In the genomic region with DNA sequence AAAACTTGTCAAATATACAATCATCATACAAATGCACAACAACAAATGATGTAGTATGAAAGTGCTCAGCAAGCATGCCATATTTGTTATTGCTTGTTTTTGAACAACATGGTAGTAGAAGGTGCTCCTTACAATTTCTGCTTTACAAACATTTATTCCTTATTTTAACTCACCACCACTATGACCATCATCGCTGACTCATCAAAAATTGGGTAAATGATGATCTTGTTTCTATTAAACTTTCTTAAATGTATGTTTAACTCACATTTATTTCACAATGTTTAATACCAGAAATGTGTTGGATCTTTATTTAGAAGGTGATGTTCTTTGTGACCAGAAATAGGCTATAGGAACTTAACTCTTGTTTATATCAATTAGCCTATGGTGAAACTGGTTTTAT, we compare ENCODE assay signal across 19 cellular contexts. TPM values are rescaled to one million over a fixed set of nuclear protein-coding genes. Genes with fewer than 3 reads are reported as not detected.
DNase-seq lines count a peak whose midpoint lies in the region; ATAC-seq, FAIRE-seq and TF ChIP-seq lines count a peak whose summit lies in the region.
"Had no signal": no experiment of that assay in that cellular context is flagged by ENCODE, and none has a peak within 500 bp of the region (broad histone marks: within the 10 kb centered on the region; RNA-seq: fewer than 3 reads in every experiment).

No MANE protein-coding gene starts in this region.

- 94% methylated on average over 1 of the region's 1 CpG for WGBS in A549 (ENCODE audit: missing lambda C conversion rate)
- 100% methylated on average over 1 of the region's 1 CpG for WGBS in GM12878 (ENCODE audit: insufficient coverage, insufficient replicate concordance, low lambda C conversion rate, missing lambda C conversion rate)

- H3K9me3 ChIP-seq in A549 (no peaks in the 10 kb centered on the region), GM12878 (replicated peaks; ENCODE audit: control insufficient read depth, insufficient read depth, low read length) (no peaks in the 10 kb centered on the region; the same call in 2 of the 3 replicates)
- H3K9me3 ChIP-seq: Caco-2 had no signal

- no peak overlapping the region for H3K4me2 ChIP-seq in A549
- no peak overlapping the region for H3K4me2 ChIP-seq in GM12878 (ENCODE audit: control insufficient read depth, insufficient read depth)

- TF ChIP-seq RAD21 in A549 (conservative IDR thresholded peaks at IDR 0.05 in 1 of 2, IDR thresholded peaks at IDR 0.05 in 1 of 2), result no peak
- TF ChIP-seq RAD21 in GM12878 (IDR thresholded peaks at IDR 0.05; ENCODE audit: insufficient read depth, low read depth, low read length), result no peak

- no peaks in the 10 kb centered on the region for H3K27me3 ChIP-seq in GM12878 (replicated peaks in 1 of 2; ENCODE audit: control insufficient read depth in 2 of 2, insufficient read depth in 2 of 2, low read length in 1 of 2)

- no peaks in the 10 kb centered on the region for H4K20me1 ChIP-seq in GM12878 (ENCODE audit: control insufficient read depth, insufficient read depth)

- TF ChIP-seq CTCF in A549 (IDR thresholded peaks at IDR 0.05) (no peak), GM12878 (IDR thresholded peaks at IDR 0.05 in 2 of 3, conservative IDR thresholded peaks at IDR 0.05 in 1 of 3; ENCODE audit: control insufficient read depth in 2 of 3, extremely low read depth in 1 of 3, insufficient read depth in 1 of 3, low read depth in 3 of 3, low read length in 3 of 3) (no peak), fibroblast of mammary gland (conservative IDR thresholded peaks at IDR 0.05; ENCODE audit: control insufficient read depth, insufficient read depth, low read depth, low read length) (no peak)

- POLR2A ChIA-PET in A549 (lab: Yijun Ruan, JAX) (no interaction called here), GM12878 (lab: Charles Lee) (no interaction called here)

- no peak for TF ChIP-seq POLR2A in A549 (IDR thresholded peaks at IDR 0.05; ENCODE audit: low read length)
- no peak for TF ChIP-seq POLR2A in GM12878 (IDR thresholded peaks at IDR 0.05; ENCODE audit: low read depth, low read length)

- no peak for ATAC-seq in A549
- ATAC-seq in GM12878, result no peak
- no peak for ATAC-seq in HG02623 (IDR thresholded peaks at IDR 0.05; ENCODE audit: unreplicated experiment)

- no peak overlapping the region for H3K9ac ChIP-seq in GM12878 (ENCODE audit: control insufficient read depth, insufficient read depth, low read length)
- H3K9ac ChIP-seq: GM23248 had no signal

- H3K36me3 ChIP-seq in GM12878 (ENCODE audit: control insufficient read depth in 2 of 2, insufficient read depth in 2 of 2, low read length in 1 of 2), result peaks cover 2 to 14% of the 10 kb centered on the region in 2 experiments

- CTCF ChIA-PET in A549 (lab: Yijun Ruan, JAX), result interaction anchor here (1.0 kb wide), 1 partner anchor 14 kb away, joined by 3 read pairs; no protein-coding TSS in a partner anchor
- CTCF ChIA-PET in GM12878 (lab: Yijun Ruan, JAX), result no interaction called here

- H3K4me1 ChIP-seq in A549 (no peaks in the 10 kb centered on the region), GM12878 (ENCODE audit: control insufficient read depth, insufficient read depth, low read length) (no peaks in the 10 kb centered on the region; the same call in 1 of the 2 replicates)
- H3K4me1 ChIP-seq: Caco-2 had no signal

- H3K4me3 ChIP-seq in A549 (no peak overlapping the region), GM12878 (no peak overlapping the region), fibroblast of mammary gland (ENCODE audit: control insufficient read depth, low read depth, low read length) (no peak overlapping the region)
- H3K4me3 ChIP-seq: GM23248 had no signal

- TF ChIP-seq EP300 in A549 (IDR thresholded peaks at IDR 0.05), result no peak
- no peak for TF ChIP-seq EP300 in GM12878 (IDR thresholded peaks at IDR 0.05; ENCODE audit: borderline replicate concordance in 1 of 2, control insufficient read depth in 1 of 2, low read depth in 2 of 2, low read length in 2 of 2)

- H3K27ac ChIP-seq in A549, result no peak overlapping the region
- H3K27ac ChIP-seq in GM12878 (ENCODE audit: control insufficient read depth, insufficient read depth), result no peak overlapping the region
- H3K27ac ChIP-seq: C4-2B, GM23248, HL-60 had no signal

- H2AFZ ChIP-seq in GM12878 (ENCODE audit: control insufficient read depth, low read depth, low read length), result no peak overlapping the region
- H2AFZ ChIP-seq: GM23248 had no signal

- DNase-seq in A549 (ENCODE audit: low read depth in 1 of 2, low spot score in 1 of 2) (no peak), GM19239 (ENCODE audit: insufficient read length, low spot score) (no peak), GM12878 (ENCODE audit: low read depth, low spot score) (no peak), fibroblast of mammary gland (ENCODE audit: low read depth) (peak; percentile 48), dermis blood vessel endothelial cell (no peak), NCI-H146 treated with DMSO at 0.1 percent for 48 hours (lab: John Stamatoyannopoulos, UW; ENCODE audit: unreplicated experiment) (no peak)
- DNase-seq: AML-193; Caco-2; CD4-positive, alpha-beta T cell; DMS153; DMS79; GF-D8; GM23248; HCEC 1CT; KG1 had no signal

- FAIRE-seq in A549 (lab: Jason Lieb, UNC), result no peak
- peak; percentile 18 for FAIRE-seq in GM19239 (lab: Jason Lieb, UNC)
- peak; percentile 77 for FAIRE-seq in GM12878 (lab: Jason Lieb, UNC)
- FAIRE-seq: H54 had no signal

- BruUV-seq in GM12878 (replicated peaks; lab: Mats Ljungman, UMichigan), result no TSS peak

- intact Hi-C loops in GM12878 (cut with micrococcal nuclease; ENCODE audit: unreplicated experiment), result no loop called here

- peaks cover 27% of the 10 kb centered on the region for H3K79me2 ChIP-seq in GM12878 (ENCODE audit: control insufficient read depth, insufficient read depth, low read length)

- in situ Hi-C loops in GM12878 (cut with MboI), result no loop called here

- SMC1A ChIA-PET in GM12878 (lab: Charles Lee; ENCODE audit: uncharacterized antibody, unreplicated experiment), result interaction anchor here (1.1 to 2.5 kb wide), 3 partner anchors 9 to 20 kb away, joined by 3 to 12 read pairs (median 3); no protein-coding TSS in a partner anchor

- RAD21 ChIA-PET in GM12878 (lab: Charles Lee; ENCODE audit: unreplicated experiment), result interaction anchor here (1.7 kb wide), 1 partner anchor 9 kb away, joined by 3 read pairs; no protein-coding TSS in a partner anchor

TF ChIP-seq in A549, 52 proteins besides CTCF, POLR2A, EP300 and RAD21:
- TF ChIP-seq MAFK (IDR thresholded peaks at IDR 0.05; ENCODE audit: partially characterized antibody) (peak; percentile 97), FOSL2 (IDR thresholded peaks at IDR 0.05) (no peak), FOSL2 (CRISPR knock-in tag; IDR thresholded peaks at IDR 0.05) (no peak)

TF ChIP-seq in GM12878, 131 proteins besides CTCF, POLR2A, EP300 and RAD21 (continues in another document):
- no peak for TF ChIP-seq BACH1 (IDR thresholded peaks at IDR 0.05; ENCODE audit: borderline replicate concordance)
- TF ChIP-seq STAT1 (conservative IDR thresholded peaks at IDR 0.05), result no peak
- no peak for TF ChIP-seq ZBED1 (IDR thresholded peaks at IDR 0.05; ENCODE audit: borderline replicate concordance)
- TF ChIP-seq IKZF2 (IDR thresholded peaks at IDR 0.05), result no peak
- TF ChIP-seq TAF1 (IDR thresholded peaks at IDR 0.05; ENCODE audit: borderline replicate concordance, low read depth, low read length), result no peak
- TF ChIP-seq POU2F2 (IDR thresholded peaks at IDR 0.05; ENCODE audit: borderline replicate concordance, low read depth, low read length), result no peak
- no peak for TF ChIP-seq NBN (IDR thresholded peaks at IDR 0.05)

RNA-seq across cellular contexts. Expression of a gene that starts 45.5 kb away (rescaled TPM):
- polyA plus RNA-seq in A549 (2011; rRNA removed) (1.4 and 1.5 TPM in 2 replicates), A549 (2017; fragmentation: RNase III; extraction: RNeasy Plus Mini Kit Qiagen cat#74134 plus additional on column Dnase treatment) (0.29 to 0.63 TPM (median 0.53 TPM) in 3 replicates), GM12878 (2011; rRNA removed) (1.2 and 1.5 TPM in 2 replicates), GM12878 (2014; fragmentation: Illumina TruSeq; extraction: Trizol) (1.0 and 2.1 TPM in 2 replicates), GM12878 (2014; fragmentation: Nextera tagmentation; extraction: Ambion mirVana) (under 1 TPM; 0.45 to 0.53 TPM), GM12878 (2014; rRNA removed) (1.1 and 1.4 TPM in 2 replicates), GM12878 (2016; fragmentation: Nextera tagmentation; extraction: Ambion mirVana) (under 1 TPM; 0.37 to 0.40 TPM)
- 0.17 and 0.28 TPM in 2 replicates for polyA plus RNA-seq in A549 (2012; cell fraction: cytosol; rRNA removed)
- 0.29 and 0.34 TPM in 2 replicates for polyA plus RNA-seq in A549 (2012; cell fraction: nucleus; rRNA removed)
- 2.2 and 3.1 TPM in 2 replicates for polyA minus RNA-seq in A549 (2011; rRNA and poly(A)+ RNA removed)
- total RNA-seq in GM12878 (2013; cell fraction: nucleolus; rRNA removed), result 4.7 and 6.5 TPM in 2 replicates
- total RNA-seq in GM12878 (2014; rRNA removed) (0.62 and 1.6 TPM in 2 replicates), GM12878 (2014; rRNA removed; fragmentation: Illumina TruSeq; extraction: Trizol) (1.4 and 1.6 TPM in 2 replicates), GM12878 (2021) (0.27 and 0.44 TPM in 2 replicates), dermis blood vessel endothelial cell (4.0 and 12.4 TPM in 2 replicates)
- 0.37 TPM for polyA plus RNA-seq in GM12878 (2011; ENCODE audit: low read depth)
- polyA plus RNA-seq in GM12878 (2011; cell fraction: cytosol; rRNA removed), result 0.70 and 1.2 TPM in 2 replicates
- 0.85 and 0.95 TPM in 2 replicates for polyA plus RNA-seq in GM12878 (2011; cell fraction: nucleus; rRNA removed)
- 0.49 and 0.54 TPM in 2 replicates for polyA plus RNA-seq in GM12878 (2012)
- 6.0 and 7.4 TPM in 2 replicates for polyA minus RNA-seq in GM12878 (2011; rRNA and poly(A)+ RNA removed)
- 0.94 and 1.2 TPM in 2 replicates for polyA minus RNA-seq in GM12878 (2011; cell fraction: cytosol; rRNA and poly(A)+ RNA removed)
- polyA minus RNA-seq in GM12878 (2011; cell fraction: nucleus; rRNA and poly(A)+ RNA removed), result 2.4 and 3.1 TPM in 2 replicates
